ENCODE assay signal across 11 cellular contexts in the genomic region with DNA sequence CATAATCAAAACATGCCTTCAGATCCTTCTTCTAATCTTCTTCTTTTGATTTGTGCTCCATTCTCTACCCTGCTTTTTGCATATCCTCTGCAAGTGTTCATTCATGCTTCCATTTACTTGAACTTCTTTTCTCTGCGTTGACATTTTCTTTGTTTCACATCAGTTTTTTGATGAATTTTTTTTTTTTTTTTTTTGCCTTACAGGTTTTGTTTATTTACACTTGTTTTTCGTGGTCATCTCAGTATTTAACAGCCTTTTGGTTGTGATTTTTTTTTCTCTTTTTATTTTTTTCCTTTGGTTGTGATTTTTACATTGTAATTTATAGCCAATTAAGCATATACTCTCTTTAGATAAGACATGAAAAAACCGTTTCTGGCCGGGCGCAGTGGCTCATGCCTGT. TPM values are rescaled to one million over a fixed set of nuclear protein-coding genes. Genes with fewer than 3 reads are reported as not detected.
"Had no signal": no experiment of that assay in that cellular context is flagged by ENCODE, and none has a peak within 500 bp of the region (broad histone marks: within the 10 kb centered on the region; RNA-seq: fewer than 3 reads in every experiment).

No MANE protein-coding gene starts in this region.

- ATAC-seq: GM23338, HepG2 had no signal

- DNase-seq: H9, HCEC 1CT, Karpas-422, KBM-7 had no signal

- H2AFZ ChIP-seq: GM23338 had no signal

- H3K27ac ChIP-seq: HL-60, KMS-11 had no signal

- H3K27ac Mint-ChIP-seq: GM23338, H9, IgD-negative memory B cell had no signal

- H3K27me3 Mint-ChIP-seq: IgD-negative memory B cell had no signal

- H3K4me1 Mint-ChIP-seq: GM23338, H9 had no signal

- H3K4me3 ChIP-seq: GM23338 had no signal

- H3K9ac ChIP-seq: KMS-11 had no signal

- H3K4me3 Mint-ChIP-seq: GM23338, H9, IgD-negative memory B cell had no signal

- H3K9me3 Mint-ChIP-seq: GM23338, H9, IgD-negative memory B cell had no signal

- H3K4me2 ChIP-seq: GM23338, KMS-11 had no signal

- FAIRE-seq: H1, H54, HepG2 had no signal

RNA-seq across cellular contexts. Expression of a gene that starts 27.8 kb away (rescaled TPM):
- polyA plus RNA-seq: IgD-negative memory B cell had no signal
